Comparison of ENCODE assay signal across 1 cellular context in the genomic region with DNA sequence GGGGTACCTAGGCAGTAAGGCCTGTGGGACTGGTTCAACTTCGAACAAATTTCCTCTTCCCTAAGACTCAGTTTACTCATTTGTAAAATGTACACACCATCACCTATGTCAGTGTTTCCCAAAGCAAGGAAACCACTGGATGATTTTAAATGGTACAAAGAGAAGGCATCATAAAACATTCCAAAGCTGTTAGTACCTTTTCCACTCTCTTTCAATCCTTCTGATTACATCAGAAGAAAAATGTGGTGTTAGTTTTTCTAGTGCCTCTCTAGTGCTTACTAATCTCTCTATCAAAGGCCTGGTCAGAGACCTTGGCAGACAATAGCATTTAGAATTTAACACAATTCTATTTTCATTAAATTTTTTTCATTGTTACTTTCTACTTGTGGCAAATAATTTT.
TF ChIP-seq lines count a peak whose summit lies in the region.

No MANE protein-coding gene starts in this region.

TF ChIP-seq in GM23338, 12 proteins besides CTCF, POLR2A, EP300 and RAD21 (continued from another document):
- TF ChIP-seq EZH2phosphoT487 (IDR thresholded peaks at IDR 0.05; ENCODE audit: unreplicated experiment) (no peak), CREB1 (CRISPR knock-in tag; IDR thresholded peaks at IDR 0.05; ENCODE audit: low read depth) (no peak), EZH2 (IDR thresholded peaks at IDR 0.05; ENCODE audit: low read depth, unreplicated experiment) (no peak), ZNF114 (CRISPR knock-in tag; IDR thresholded peaks at IDR 0.05) (no peak), ETS1 (IDR thresholded peaks at IDR 0.05) (no peak), ZNF331 (CRISPR knock-in tag; IDR thresholded peaks at IDR 0.05; ENCODE audit: low read depth) (no peak), NANOG (IDR thresholded peaks at IDR 0.05; ENCODE audit: borderline replicate concordance) (no peak), REST (IDR thresholded peaks at IDR 0.05; ENCODE audit: unreplicated experiment) (no peak), ZNF462 (CRISPR knock-in tag; IDR thresholded peaks at IDR 0.05) (no peak), STAT1 (IDR thresholded peaks at IDR 0.05; ENCODE audit: unreplicated experiment) (no peak)
